Comparison of ENCODE assay signal across 8 cellular contexts in the genomic region with DNA sequence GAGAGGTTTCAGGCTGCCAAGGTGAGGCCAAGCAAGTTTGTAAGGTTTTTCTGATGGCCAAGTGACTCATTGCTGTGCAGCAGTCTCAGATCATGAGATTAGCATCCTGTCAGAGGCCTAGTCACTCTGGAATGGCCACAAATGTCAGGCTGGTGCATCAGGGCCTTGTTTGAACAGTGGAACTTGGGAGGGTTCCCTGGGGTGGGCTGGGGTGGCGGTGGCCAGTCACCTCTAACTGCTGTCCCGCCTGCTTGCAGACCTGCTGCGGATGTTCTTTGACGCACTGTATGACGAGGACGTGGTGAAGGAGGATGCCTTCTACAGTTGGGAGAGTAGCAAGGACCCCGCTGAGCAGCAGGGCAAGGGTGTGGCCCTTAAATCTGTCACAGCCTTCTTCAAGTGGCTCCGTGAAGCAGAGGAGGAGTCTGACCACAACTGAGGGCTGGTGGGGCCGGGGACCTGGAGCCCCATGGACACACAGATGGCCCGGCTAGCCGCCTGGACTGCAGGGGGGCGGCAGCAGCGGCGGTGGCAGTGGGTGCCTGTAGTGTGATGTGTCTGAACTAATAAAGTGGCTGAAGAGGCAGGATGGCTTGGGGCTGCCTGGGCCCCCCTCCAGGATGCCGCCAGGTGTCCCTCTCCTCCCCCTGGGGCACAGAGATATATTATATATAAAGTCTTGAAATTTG. TPM values are rescaled to one million over a fixed set of nuclear protein-coding genes. Genes with fewer than 3 reads are reported as not detected.
DNase-seq lines count a peak whose midpoint lies in the region; ATAC-seq lines count a peak whose summit lies in the region.

No MANE protein-coding gene starts in this region.

- H3K4me1 ChIP-seq in right cardiac atrium (ENCODE audit: control insufficient read depth, insufficient read depth, low read length) = peaks cover 4% of the 10 kb centered on the region

- DNase-seq in A172 (ENCODE audit: low spot score) = peak; percentile 95
- DNase-seq in M059J (ENCODE audit: low read depth) = peak; percentile 95
- peak; percentile 24 for DNase-seq in activated gamma-delta T cell treated with anti-CD3 and anti-CD28 coated beads, Interleukin-2, amount 50 U/mL, for 16 hours (ENCODE audit: low read depth)
- DNase-seq in right cardiac atrium = peak in 2 of 3 donors; percentile 55 to 65
- peak; percentile 64 for DNase-seq in stimulated activated CD8-positive, alpha-beta memory T cell treated with anti-CD3 and anti-CD28 coated beads, Interleukin-4, amount 100 ng/mL, for 48 hours

- 79% methylated on average over 15 of the region's 15 CpGs for WGBS in right cardiac atrium

- no peak overlapping the region for H3K27ac ChIP-seq in right cardiac atrium (ENCODE audit: low read length)

- H3K4me3 ChIP-seq in right cardiac atrium (ENCODE audit: low read length) = no peak overlapping the region

- no peaks in the 10 kb centered on the region for H3K27me3 ChIP-seq in right cardiac atrium (ENCODE audit: control insufficient read depth, insufficient read depth)

- no peak for ATAC-seq in right cardiac atrium
- no peak for ATAC-seq in HG03196 (IDR thresholded peaks at IDR 0.05; ENCODE audit: unreplicated experiment)
- ATAC-seq in GM19324 (IDR thresholded peaks at IDR 0.05; ENCODE audit: low FRiP score, unreplicated experiment) = no peak
- ATAC-seq in GM18519 (IDR thresholded peaks at IDR 0.05; ENCODE audit: low FRiP score, unreplicated experiment) = no peak

- no peaks in the 10 kb centered on the region for H3K9me3 ChIP-seq in right cardiac atrium (ENCODE audit: control insufficient read depth, low read length)

- intact Hi-C loops in right cardiac atrium (cut with DNase I) = no loop called here

RNA-seq across cellular contexts. Expression of gene FAM131A, which starts 2.8 kb away (rescaled TPM):
- total RNA-seq in A172 (2014; rRNA removed; shearing (Covaris generic)) = 0.62 and 0.65 TPM in 2 replicates
- 14.1 and 24.6 TPM in 2 replicates for total RNA-seq in M059J (2014; rRNA removed; shearing (Covaris generic))
- 10 to 100 TPM; 26.5 to 41.1 (median 33.6) TPM for total RNA-seq in right cardiac atrium
- polyA plus RNA-seq in right cardiac atrium = 34.3 TPM

RNA-seq across cellular contexts. Expression of gene EIF4G1, which starts 20.2 kb away (rescaled TPM):
- total RNA-seq in A172 (2014; rRNA removed; shearing (Covaris generic)) = 422 and 446 TPM in 2 replicates
- 231 and 422 TPM in 2 replicates for total RNA-seq in M059J (2014; rRNA removed; shearing (Covaris generic))
- total RNA-seq in right cardiac atrium = 100 to 1,000 TPM; 215 to 301 (median 245) TPM
- polyA plus RNA-seq in right cardiac atrium = 203 TPM

RNA-seq across cellular contexts. Expression of gene CLCN2, which starts 26.8 kb away (rescaled TPM):
- total RNA-seq in A172 (2014; rRNA removed; shearing (Covaris generic)) = 3.0 and 8.8 TPM in 2 replicates
- total RNA-seq in M059J (2014; rRNA removed; shearing (Covaris generic)) = 2.5 and 4.9 TPM in 2 replicates
- 1 to 10 TPM; 2.0 to 4.9 (median 3.6) TPM for total RNA-seq in right cardiac atrium
- 2.7 TPM for polyA plus RNA-seq in right cardiac atrium

RNA-seq across cellular contexts. Expression of gene POLR2H, which starts 26.9 kb away (rescaled TPM):
- total RNA-seq in A172 (2014; rRNA removed; shearing (Covaris generic)) = 182 and 190 TPM in 2 replicates
- total RNA-seq in M059J (2014; rRNA removed; shearing (Covaris generic)) = 162 and 196 TPM in 2 replicates
- 10 to 100 TPM; 24.4 to 32.9 (median 30.1) TPM for total RNA-seq in right cardiac atrium
- 37.6 TPM for polyA plus RNA-seq in right cardiac atrium

RNA-seq across cellular contexts. Expression of gene PSMD2, which starts 35.6 kb away (rescaled TPM):
- total RNA-seq in A172 (2014; rRNA removed; shearing (Covaris generic)) = 633 and 926 TPM in 2 replicates
- 902 and 1,026 TPM in 2 replicates for total RNA-seq in M059J (2014; rRNA removed; shearing (Covaris generic))
- 100 to 1,000 TPM; 198 to 230 (median 227) TPM for total RNA-seq in right cardiac atrium
- polyA plus RNA-seq in right cardiac atrium = 161 TPM

Comparison
In these comparisons a context has a peak if more than half of its experiments do, and no peak if none do; other contexts are left out.
1. DNase-seq: peak in every context shown above with its lines; median percentile 95 in A172; 95 in M059J; 64 in stimulated activated CD8-positive, alpha-beta memory T cell treated with anti-CD3 and anti-CD28 coated beads, Interleukin-4, amount 100 ng/mL, for 48 hours; 60 in right cardiac atrium; 24 in activated gamma-delta T cell treated with anti-CD3 and anti-CD28 coated beads, Interleukin-2, amount 50 U/mL, for 16 hours.